Comparison of ENCODE assay signal across 1 cellular context in the genomic region with DNA sequence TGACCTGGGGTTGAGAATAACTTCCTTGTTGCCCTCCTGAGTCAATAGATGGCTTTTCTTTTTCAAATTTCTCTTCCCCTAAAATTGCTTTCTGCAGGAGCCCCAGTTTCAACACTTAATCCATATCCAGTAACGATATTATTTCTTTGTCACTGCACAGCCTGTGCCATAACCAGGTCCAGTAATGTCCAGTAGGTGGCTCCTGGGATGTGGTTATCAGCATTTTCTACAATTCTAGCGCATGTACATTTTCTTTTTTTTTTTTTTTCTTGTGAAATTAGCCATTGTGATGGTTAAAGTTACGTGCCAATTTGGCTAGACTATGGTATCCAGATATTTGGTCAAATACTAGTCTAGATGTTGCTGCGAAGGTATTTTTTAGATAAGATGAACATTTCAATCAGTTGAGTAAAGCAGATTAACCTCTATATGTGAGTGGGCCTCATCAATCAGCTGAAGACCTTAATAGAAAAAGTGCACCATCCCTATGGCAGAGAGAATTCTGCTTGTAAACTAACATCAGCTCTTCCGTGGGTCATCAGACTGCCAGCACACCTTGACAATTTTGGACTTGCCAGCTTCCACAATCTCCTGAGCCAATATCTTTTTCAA.
TF ChIP-seq lines count a peak whose summit lies in the region.

No MANE protein-coding gene starts in this region.

TF ChIP-seq in GM23338, 12 proteins besides CTCF, POLR2A, EP300 and RAD21 (continued from another document):
- TF ChIP-seq STAT1 (IDR thresholded peaks at IDR 0.05; ENCODE audit: unreplicated experiment) (no peak), JUNB (IDR thresholded peaks at IDR 0.05; ENCODE audit: unreplicated experiment) (no peak)
